ENCODE assay signal across 8 cellular contexts in genomic region chr19:10106100-10106936, GRCh38. TPM values are rescaled to one million over a fixed set of nuclear protein-coding genes. Genes with fewer than 3 reads are reported as not detected.
DNase-seq lines count a peak whose midpoint lies in the region; ATAC-seq and FAIRE-seq lines count a peak whose summit lies in the region.

Gene PPAN (plus strand): TSS chr19:10106362. CDS start chr19:10106395, 33 bp downstream.

- peak within 1 kb of the TSS; percentile 100 for H3K4me3 ChIP-seq in Karpas-422 (ENCODE audit: low read length)
- peak within 1 kb of the TSS; percentile 65 to 77 for H3K4me3 ChIP-seq in muscle layer of duodenum (ENCODE audit: low read depth in 1 of 2, low read length in 2 of 2)

- peak; percentile 76 for FAIRE-seq in RCC 7860 (lab: Jason Lieb, UNC)

- DNase-seq in DMS53 (lab: John Stamatoyannopoulos, UW) (peak; percentile 98), Karpas-422 (peak; percentile 100), RCC 7860 (ENCODE audit: low spot score) (peak; percentile 97)
- peak; percentile 97 for DNase-seq in activated T-cell treated with anti-CD3 and anti-CD28 coated beads, Interleukin-2, amount 50 U/mL, for 48 hours
- peak; percentile 95 for DNase-seq in stimulated activated CD8-positive, alpha-beta memory T cell treated with anti-CD3 and anti-CD28 coated beads, Interleukin-7, amount 100 ng/mL, for 24 hours (ENCODE audit: low read depth)

- peak within 1 kb of the TSS; percentile 100 for H3K9ac ChIP-seq in Karpas-422 (ENCODE audit: low read length)

- H3K27ac ChIP-seq in Karpas-422 (ENCODE audit: low read length) (peak within 1 kb of the TSS; percentile 86), muscle layer of duodenum (ENCODE audit: low read length) (peak within 1 kb of the TSS; percentile 53)

- peaks cover 25% of the 10 kb centered on the region for H3K79me2 ChIP-seq in Karpas-422 (ENCODE audit: low read length)

- peak within 1 kb of the TSS; percentile 96 for H3K4me2 ChIP-seq in Karpas-422 (ENCODE audit: low read depth, low read length, poor library complexity, severe bottlenecking)

- H3K9me3 ChIP-seq in Karpas-422 (ENCODE audit: low read length) = no peaks in the 10 kb centered on the region
- H3K9me3 ChIP-seq in muscle layer of duodenum (ENCODE audit: control insufficient read depth in 1 of 2, low read length in 2 of 2) = no peaks in the 10 kb centered on the region

- peaks cover 32% of the 10 kb centered on the region for H3K36me3 ChIP-seq in Karpas-422 (ENCODE audit: insufficient read depth, low read length)
- peaks cover 20 to 41% of the 10 kb centered on the region in 2 donors for H3K36me3 ChIP-seq in muscle layer of duodenum (ENCODE audit: control insufficient read depth in 1 of 2, insufficient read depth in 2 of 2, low read length in 2 of 2)

- ATAC-seq in GM21825 (IDR thresholded peaks at IDR 0.05; ENCODE audit: unreplicated experiment) (peak; percentile 49), esophagus mucosa (peak; percentile 96)

- H2AFZ ChIP-seq in Karpas-422 (ENCODE audit: low read length) = peak within 1 kb of the TSS; percentile 96

- H4K20me1 ChIP-seq in Karpas-422 (ENCODE audit: insufficient read depth, low read depth, low read length) = 0 out of 2 replicates have a peak, but pooled peaks cover 6% of the 10 kb centered on the region

- H3K4me1 ChIP-seq in Karpas-422 (ENCODE audit: low read length) = peaks cover 61% of the 10 kb centered on the region
- H3K4me1 ChIP-seq in muscle layer of duodenum (ENCODE audit: control insufficient read depth in 1 of 2, insufficient read depth in 2 of 2, low read length in 2 of 2) = peaks cover 4 to 15% of the 10 kb centered on the region in 2 donors

- no peaks in the 10 kb centered on the region for H3K9me2 ChIP-seq in Karpas-422 (replicated peaks; ENCODE audit: insufficient read depth, low read length)

- H3K27me3 ChIP-seq in Karpas-422 (ENCODE audit: low read length) (no peaks in the 10 kb centered on the region), muscle layer of duodenum (ENCODE audit: low read depth, low read length) (no peaks in the 10 kb centered on the region)

RNA-seq across cellular contexts. Expression of gene PPAN, which starts in this region (rescaled TPM):
- 30.4 and 77.1 TPM in 2 replicates for total RNA-seq in Karpas-422 (2014; rRNA removed; shearing (Covaris generic); ENCODE audit: low replicate concordance)
- 32.3 TPM for total RNA-seq in esophagus mucosa

Comparison
In these comparisons a context has a peak if more than half of its experiments do, and no peak if none do; other contexts are left out.
1. Peak in every context shown above with its lines: DNase-seq, ATAC-seq, H3K4me3 ChIP-seq and H3K27ac ChIP-seq.